36 cellular contexts compared by ENCODE assay signal in the genomic region with DNA sequence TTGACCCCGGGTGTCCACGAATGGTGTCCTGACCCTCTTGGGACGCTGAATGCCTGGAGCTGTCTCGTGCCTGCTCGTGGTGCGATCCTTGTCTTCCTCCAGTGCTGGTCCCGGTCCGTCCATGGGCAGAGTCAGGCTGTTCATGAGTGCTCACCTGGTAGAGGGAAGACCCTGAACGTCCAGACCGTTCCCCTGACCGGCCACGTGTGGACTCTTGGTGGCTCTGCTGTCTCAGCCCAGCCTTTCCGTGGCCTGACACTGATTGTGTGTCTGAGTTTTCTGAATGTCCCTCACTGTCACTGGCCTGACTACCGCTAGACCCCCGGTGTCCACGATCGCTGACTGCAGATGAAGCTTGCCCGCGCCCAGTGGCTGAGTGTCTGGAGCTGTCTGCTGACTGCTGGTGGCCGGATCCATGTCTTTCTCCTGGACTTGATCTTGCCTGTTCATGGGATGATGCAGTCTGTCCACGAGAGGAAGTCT. TPM values are rescaled to one million over a fixed set of nuclear protein-coding genes. Genes with fewer than 3 reads are reported as not detected.
"Had no signal": no experiment of that assay in that cellular context is flagged by ENCODE, and none has a peak within 500 bp of the region (broad histone marks: within the 10 kb centered on the region; RNA-seq: fewer than 3 reads in every experiment).

No MANE protein-coding gene starts in this region.

- H3K9me3 Mint-ChIP-seq: activated CD8-positive, alpha-beta T cell treated with anti-CD3 and anti-CD28 coated beads for 36 hours; activated naive CD4-positive, alpha-beta T cell treated with anti-CD3 and anti-CD28 coated beads for 36 hours; activated T-helper 17 cell treated with anti-CD3 and anti-CD28 coated beads, Interleukin-2, amount 50 U/mL, for 72 hours had no signal

- H3K4me3 ChIP-seq: adrenal gland, body of pancreas, breast epithelium, Peyer's patch had no signal

- H3K27ac Mint-ChIP-seq: activated CD8-positive, alpha-beta T cell treated with anti-CD3 and anti-CD28 coated beads for 36 hours; activated naive CD4-positive, alpha-beta T cell treated with anti-CD3 and anti-CD28 coated beads for 36 hours; activated T-helper 17 cell treated with anti-CD3 and anti-CD28 coated beads, Interleukin-2, amount 50 U/mL, for 72 hours had no signal

- H3K36me3 ChIP-seq: adrenal gland, breast epithelium, Peyer's patch, WERI-Rb-1 had no signal

- H3K27me3 Mint-ChIP-seq: activated CD8-positive, alpha-beta T cell treated with anti-CD3 and anti-CD28 coated beads for 36 hours had no signal

- H3K9me3 ChIP-seq: adrenal gland, body of pancreas, Peyer's patch had no signal

- ATAC-seq: activated CD8-positive, alpha-beta T cell treated with anti-CD3 and anti-CD28 coated beads for 36 hours; activated naive CD4-positive, alpha-beta T cell treated with anti-CD3 and anti-CD28 coated beads, Interleukin-2, amount 50 U/mL, for 72 hours; activated T-cell treated with anti-CD3 and anti-CD28 coated beads, Interleukin-2, amount 50 U/mL, for 72 hours; activated T-helper 17 cell treated with anti-CD3 and anti-CD28 coated beads, Interleukin-2, amount 50 U/mL, for 72 hours; body of pancreas; PC-3 had no signal

- H3K27me3 ChIP-seq: body of pancreas, breast epithelium, Peyer's patch had no signal

- H3K36me3 Mint-ChIP-seq: activated naive CD4-positive, alpha-beta T cell treated with anti-CD3 and anti-CD28 coated beads, Interleukin-2, amount 50 U/mL, for 72 hours had no signal

- DNase-seq: activated CD4-positive, alpha-beta T cell treated with anti-CD3 and anti-CD28 coated beads for 1 hour; activated CD4-positive, alpha-beta T cell treated with anti-CD3 and anti-CD28 coated beads for 48 hours; activated CD4-positive, CD25-positive, alpha-beta regulatory T cell; activated CD8-positive, alpha-beta T cell treated with anti-CD3 and anti-CD28 coated beads for 36 hours; activated gamma-delta T cell treated with Interleukin-2 at 50 U/mL for 16 hours; activated naive CD4-positive, alpha-beta T cell treated with anti-CD3 and anti-CD28 coated beads for 36 hours; activated T-cell treated with anti-CD3 and anti-CD28 coated beads, Interleukin-2, amount 50 U/mL, for 1 hour; activated T-cell treated with anti-CD3 and anti-CD28 coated beads, Interleukin-2, amount 50 U/mL, for 72 hours; Karpas-422; KBM-7; NCI-H1105; NCI-H1417 treated with DMSO at 0.1 percent for 48 hours; NCI-H1694; NCI-H1930; NCI-H345; NCI-H524 treated with DMSO at 0.1 percent for 48 hours; NCI-H748 treated with DMSO at 0.1 percent for 48 hours; NK-92 treated with Interleukin-12 subunit alpha and Interleukin-12 subunit beta, amount 100 ng/mL, for 24 hours; PC-3; Peyer's patch; RPMI8226; SW 1271; T1000; WERI-Rb-1 had no signal

- H3K4me3 Mint-ChIP-seq: activated CD8-positive, alpha-beta T cell treated with anti-CD3 and anti-CD28 coated beads for 36 hours; activated naive CD4-positive, alpha-beta T cell treated with anti-CD3 and anti-CD28 coated beads for 36 hours; activated T-cell treated with anti-CD3 and anti-CD28 coated beads, Interleukin-2, amount 50 U/mL, for 72 hours; activated T-helper 17 cell treated with anti-CD3 and anti-CD28 coated beads, Interleukin-2, amount 50 U/mL, for 72 hours; IgD-negative memory B cell had no signal

- H3K4me1 Mint-ChIP-seq: activated T-helper 17 cell treated with anti-CD3 and anti-CD28 coated beads, Interleukin-2, amount 50 U/mL, for 72 hours; IgD-negative memory B cell had no signal

- FAIRE-seq: astrocyte had no signal

- H3K4me1 ChIP-seq: adrenal gland, body of pancreas, breast epithelium, Peyer's patch had no signal

- H3K27ac ChIP-seq: adrenal gland, body of pancreas, breast epithelium, Peyer's patch, WERI-Rb-1 had no signal

RNA-seq across cellular contexts. Expression of gene FLG, which starts 11.7 kb away (rescaled TPM):
- total RNA-seq: activated CD8-positive, alpha-beta memory T cell treated with anti-CD3 and anti-CD28 coated beads for 36 hours; activated CD8-positive, alpha-beta T cell treated with anti-CD3 and anti-CD28 coated beads for 36 hours; activated naive CD4-positive, alpha-beta T cell treated with anti-CD3 and anti-CD28 coated beads for 36 hours; activated naive CD4-positive, alpha-beta T cell treated with anti-CD3 and anti-CD28 coated beads, Interleukin-2, amount 50 U/mL, for 72 hours; activated T-cell treated with anti-CD3 and anti-CD28 coated beads, Interleukin-2, amount 50 U/mL, for 72 hours; activated T-helper 17 cell treated with anti-CD3 and anti-CD28 coated beads, Interleukin-2, amount 50 U/mL, for 72 hours; adrenal gland; body of pancreas; breast epithelium; NCI-H460; PC-3; T-helper 1 cell treated with Interleukin-12 subunit alpha and Interleukin-12 subunit beta and Interleukin-4 antibody, amounts not matched to agents 30 ng/mL and 1 ng/mL, for 36 hours; T-helper 2 cell treated with Interferon-gamma antibody and Interleukin-4, amounts not matched to agents 100 ng/mL and 5 ng/mL, for 36 hours had no signal
- polyA plus RNA-seq: adrenal gland, IgD-negative memory B cell had no signal

RNA-seq across cellular contexts. Expression of gene FLG2, which starts 46.4 kb away (rescaled TPM):
- total RNA-seq: activated CD8-positive, alpha-beta memory T cell treated with anti-CD3 and anti-CD28 coated beads for 36 hours; activated CD8-positive, alpha-beta T cell treated with anti-CD3 and anti-CD28 coated beads for 36 hours; activated naive CD4-positive, alpha-beta T cell treated with anti-CD3 and anti-CD28 coated beads for 36 hours; activated naive CD4-positive, alpha-beta T cell treated with anti-CD3 and anti-CD28 coated beads, Interleukin-2, amount 50 U/mL, for 72 hours; activated T-cell treated with anti-CD3 and anti-CD28 coated beads, Interleukin-2, amount 50 U/mL, for 72 hours; activated T-helper 17 cell treated with anti-CD3 and anti-CD28 coated beads, Interleukin-2, amount 50 U/mL, for 72 hours; adrenal gland; astrocyte; body of pancreas; breast epithelium; MCF 10A; PC-3; T-helper 1 cell treated with Interleukin-12 subunit alpha and Interleukin-12 subunit beta and Interleukin-4 antibody, amounts not matched to agents 30 ng/mL and 1 ng/mL, for 36 hours; T-helper 2 cell treated with Interferon-gamma antibody and Interleukin-4, amounts not matched to agents 100 ng/mL and 5 ng/mL, for 36 hours had no signal
- polyA plus RNA-seq: adrenal gland, IgD-negative memory B cell had no signal
